In the genomic region with DNA sequence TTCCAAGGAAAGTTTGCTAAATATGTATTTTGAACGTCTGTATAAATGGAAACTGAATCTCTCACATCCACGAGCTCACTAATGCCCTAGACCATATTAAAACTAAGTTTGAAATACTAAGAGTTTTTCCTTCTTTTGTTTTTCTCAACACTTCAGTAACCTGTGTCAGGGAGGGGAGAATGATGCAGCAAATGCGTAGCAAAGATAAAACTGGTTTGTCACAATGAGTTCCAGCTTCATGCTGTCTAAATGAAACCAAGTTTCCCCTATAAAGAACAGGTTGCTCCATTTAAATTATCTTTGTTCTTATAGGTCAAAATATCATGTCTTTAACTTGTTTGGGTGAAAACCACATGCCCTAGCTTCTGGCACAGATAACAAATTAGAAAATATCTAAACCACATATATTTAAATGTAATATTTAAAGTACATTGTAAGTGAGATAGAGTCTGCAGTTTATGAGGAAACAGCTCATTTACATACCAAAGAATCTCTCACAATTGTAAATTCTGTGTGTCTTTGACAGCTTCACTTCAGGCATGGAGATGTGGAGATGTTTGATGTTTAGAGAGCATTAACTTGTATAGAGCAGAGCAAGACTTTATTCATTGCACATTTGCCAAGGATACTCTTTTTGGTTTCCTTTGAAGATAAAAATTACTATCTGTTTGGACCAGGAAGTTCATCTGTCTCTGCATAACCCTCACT, we compare ENCODE assay signal across 24 cellular contexts. TPM values are rescaled to one million over a fixed set of nuclear protein-coding genes. Genes with fewer than 3 reads are reported as not detected.
DNase-seq lines count a peak whose midpoint lies in the region; FAIRE-seq and TF ChIP-seq lines count a peak whose summit lies in the region.
"Had no signal": no experiment of that assay in that cellular context is flagged by ENCODE, and none has a peak within 500 bp of the region (broad histone marks: within the 10 kb centered on the region; RNA-seq: fewer than 3 reads in every experiment).

No MANE protein-coding gene starts in this region.

- H3K4me1 ChIP-seq in A673 (ENCODE audit: insufficient read depth, low read length, poor library complexity, severe bottlenecking) (peaks cover 10% of the 10 kb centered on the region), H9 (ENCODE audit: insufficient read depth, low read length) (no peaks in the 10 kb centered on the region), PC-9 (replicated peaks; ENCODE audit: insufficient read depth) (no peaks in the 10 kb centered on the region), neuronal stem cell (ENCODE audit: control insufficient read depth in 2 of 2, insufficient read depth in 1 of 2, low read depth in 1 of 2, low read length in 2 of 2) (peaks cover 0 to 7% of the 10 kb centered on the region in 2 donors)

- H3K4ac ChIP-seq in H9 (ENCODE audit: low read depth, low read length) (no peak overlapping the region), neuronal stem cell (ENCODE audit: low read length) (no peak overlapping the region)

- DNase-seq in A673 (ENCODE audit: low spot score) (peak; percentile 9), H9 (no peak), PC-9 (no peak), neuronal stem cell (ENCODE audit: low spot score) (no peak), medulla oblongata (ENCODE audit: extremely low spot score) (no peak), HTR-8/SVneo (ENCODE audit: insufficient read length, low spot score) (no peak), NOMO-1 treated with DMSO at 0.1 percent for 48 hours (lab: John Stamatoyannopoulos, UW; ENCODE audit: unreplicated experiment) (no peak)
- DNase-seq: ACHN, C1 segment of cervical spinal cord, DMS79, HFFc6, Kasumi-1, MM.1S, NCI-H1105 treated with DMSO at 0.1 percent for 48 hours, NCI-H1694, NCI-H2081 treated with DMSO at 0.1 percent for 48 hours, NCI-H446 treated with DMSO at 0.1 percent for 48 hours, NCI-H748 treated with DMSO at 0.1 percent for 48 hours, RPMI8226 had no signal

- POLR2A ChIA-PET in A673 (lab: Charles Lee; ENCODE audit: low non-redundant PET) (no interaction called here), PC-9 (lab: Charles Lee; ENCODE audit: unreplicated experiment) (interaction anchor here (0.7 kb wide), 1 partner anchor 21 kb away, joined by 3 read pairs; no protein-coding TSS in a partner anchor)

- no TSS peak for BruUV-seq in A673 (replicated peaks; lab: Mats Ljungman, UMichigan)
- no TSS peak for BruUV-seq in PC-9 (replicated peaks; lab: Mats Ljungman, UMichigan)

- H3K79me2 ChIP-seq in H9 (ENCODE audit: insufficient read depth, low read length) (no peaks in the 10 kb centered on the region), PC-9 (ENCODE audit: low read depth) (no peaks in the 10 kb centered on the region)

- no peak overlapping the region for H3K18ac ChIP-seq in H9 (ENCODE audit: insufficient read length, low read depth, low read length)
- H3K18ac ChIP-seq in neuronal stem cell (ENCODE audit: low read length), result no peak overlapping the region

- CTCF ChIA-PET in A673 (lab: Charles Lee), result no interaction called here
- CTCF ChIA-PET in PC-9 (lab: Charles Lee), result no interaction called here

- H3K27me3 Mint-ChIP-seq in H9 (ENCODE audit: low read depth), result no peaks in the 10 kb centered on the region
- H3K27me3 Mint-ChIP-seq: IgD-negative memory B cell had no signal

- peak overlapping the region in 1 of 3 experiments; percentile 21; a peak in 1 of 7 replicates for H3K27ac Mint-ChIP-seq in H9
- H3K27ac Mint-ChIP-seq: HFFc6, IgD-negative memory B cell had no signal

- H3K4me1 Mint-ChIP-seq in H9, result peaks cover 11% of the 10 kb centered on the region in 2 experiments
- H3K4me1 Mint-ChIP-seq: IgD-negative memory B cell had no signal

- H3K36me3 Mint-ChIP-seq in H9 (ENCODE audit: insufficient read depth in 1 of 3, low read depth in 3 of 3), result no peaks in the 10 kb centered on the region
- H3K36me3 Mint-ChIP-seq: IgD-negative memory B cell had no signal

- WGBS in H9 (ENCODE audit: extremely low coverage, insufficient read length, low lambda C conversion rate), result no CpG with 5 or more reads among the region's 3 CpGs
- no CpG with 5 or more reads among the region's 3 CpGs for WGBS in neuronal stem cell (ENCODE audit: extremely low coverage in 2 of 2, insufficient read length in 2 of 2, insufficient replicate concordance in 1 of 2), 2 donors

- no peak overlapping the region for H3T11ph ChIP-seq in H9 (ENCODE audit: low read length)

- no peaks in the 10 kb centered on the region for H3K9me2 ChIP-seq in PC-9 (ENCODE audit: insufficient read depth)

- H3F3A ChIP-seq in PC-9 (ENCODE audit: insufficient read depth, low read depth), result no peaks in the 10 kb centered on the region

- H2AK5ac ChIP-seq in H9 (ENCODE audit: insufficient read length, low read length) (no peak overlapping the region), neuronal stem cell (ENCODE audit: low read depth, low read length) (no peak overlapping the region)

- no peak for FAIRE-seq in HTR-8/SVneo (lab: Jason Lieb, UNC)
- FAIRE-seq: GM12892, GM18507 had no signal

- H2AFZ ChIP-seq in H9 (ENCODE audit: low read length) (no peak overlapping the region), PC-9 (peak overlapping the region; percentile 30; the same call in 1 of the 2 replicates), neuronal stem cell (ENCODE audit: low read length) (peak overlapping the region; percentile 48)

- no peak overlapping the region for H2BK15ac ChIP-seq in H9 (ENCODE audit: low read depth, low read length)
- no peak overlapping the region for H2BK15ac ChIP-seq in neuronal stem cell (ENCODE audit: low read length)

- H3K9me3 ChIP-seq in A673 (ENCODE audit: low read depth, low read length, poor library complexity, severe bottlenecking) (no peaks in the 10 kb centered on the region), H9 (ENCODE audit: control insufficient read depth, low read depth, low read length) (no peaks in the 10 kb centered on the region), PC-9 (ENCODE audit: insufficient read depth, low read depth) (no peaks in the 10 kb centered on the region), neuronal stem cell (replicated peaks in 1 of 2; ENCODE audit: control insufficient read depth in 2 of 2, insufficient read depth in 1 of 2, low read depth in 1 of 2, low read length in 2 of 2) (no peaks in the 10 kb centered on the region)

- no peak overlapping the region for H3K9ac ChIP-seq in H9 (ENCODE audit: extremely low read depth, insufficient read length, low read length)
- H3K9ac ChIP-seq in neuronal stem cell (ENCODE audit: low read depth, low read length, poor library complexity), result no peak overlapping the region

- H2BK120ac ChIP-seq in H9 (ENCODE audit: low read depth, low read length, poor library complexity, severe bottlenecking), result no peak overlapping the region
- H2BK120ac ChIP-seq in neuronal stem cell (ENCODE audit: low read depth, low read length), result no peak overlapping the region

- H4K91ac ChIP-seq in H9 (ENCODE audit: insufficient read length, low read depth, low read length) (no peak overlapping the region), neuronal stem cell (ENCODE audit: low read depth, low read length, poor library complexity) (no peak overlapping the region)

- H3K27me3 ChIP-seq in A673 (replicated peaks; ENCODE audit: insufficient read depth, low read depth, low read length, poor library complexity) (no peaks in the 10 kb centered on the region), H9 (ENCODE audit: insufficient read depth, low read length) (no peaks in the 10 kb centered on the region), PC-9 (ENCODE audit: insufficient read depth, low read depth) (no peaks in the 10 kb centered on the region), neuronal stem cell (ENCODE audit: control insufficient read depth in 3 of 3, insufficient read depth in 3 of 3, low read depth in 1 of 3, low read length in 3 of 3) (no peaks in the 10 kb centered on the region)

- H2BK5ac ChIP-seq in H9 (ENCODE audit: insufficient read length, low read length) (no peak overlapping the region), neuronal stem cell (ENCODE audit: low read length) (no peak overlapping the region)

- no peak overlapping the region for H2BK20ac ChIP-seq in H9 (ENCODE audit: low read depth, low read length, poor library complexity, severe bottlenecking)

- peak overlapping the region; percentile 17 for H3K4me2 ChIP-seq in H9 (ENCODE audit: insufficient read depth, insufficient read length, low read length)
- no peak overlapping the region for H3K4me2 ChIP-seq in PC-9
- no peak overlapping the region for H3K4me2 ChIP-seq in neuronal stem cell (ENCODE audit: insufficient read depth, low read length, poor library complexity, severe bottlenecking)

- H3K36me3 ChIP-seq in A673 (ENCODE audit: insufficient read depth, low read length, poor library complexity, severe bottlenecking), result no peaks in the 10 kb centered on the region
- no peaks in the 10 kb centered on the region for H3K36me3 ChIP-seq in PC-9 (ENCODE audit: low read depth)
- no peaks in the 10 kb centered on the region for H3K36me3 ChIP-seq in neuronal stem cell (replicated peaks in 1 of 2; ENCODE audit: control insufficient read depth in 2 of 2, insufficient read depth in 2 of 2, low read length in 2 of 2)

- no peak overlapping the region for H3K56ac ChIP-seq in H9 (ENCODE audit: insufficient read length, low read depth, low read length)

- H4K20me1 ChIP-seq in H9 (ENCODE audit: control insufficient read depth, insufficient read depth, insufficient read length) (no peaks in the 10 kb centered on the region), PC-9 (ENCODE audit: insufficient read depth) (no peaks in the 10 kb centered on the region)

- H3K14ac ChIP-seq in H9 (ENCODE audit: insufficient read depth, low read length) (no peak overlapping the region), neuronal stem cell (ENCODE audit: low read length) (no peak overlapping the region)

- no peaks in the 10 kb centered on the region for H3K9me3 Mint-ChIP-seq in H9

- no peak overlapping the region for H3K27ac ChIP-seq in A673 (ENCODE audit: low read depth, low read length, poor library complexity, severe bottlenecking)
- no peak overlapping the region for H3K27ac ChIP-seq in H9 (ENCODE audit: insufficient read length, low read depth, low read length)
- no peak overlapping the region for H3K27ac ChIP-seq in PC-9
- H3K27ac ChIP-seq in neuronal stem cell (replicated peaks; ENCODE audit: low read length), result no peak overlapping the region
- H3K27ac ChIP-seq: HL-60 had no signal

- no peak overlapping the region for H4K5ac ChIP-seq in H9 (ENCODE audit: insufficient read length, low read depth, low read length)

- TF ChIP-seq CTCF in A673 (conservative IDR thresholded peaks at IDR 0.05; ENCODE audit: low read depth, low read length) (no peak), H9 (conservative IDR thresholded peaks at IDR 0.05) (no peak), PC-9 (conservative IDR thresholded peaks at IDR 0.05) (no peak)

- H4K8ac ChIP-seq in H9 (replicated peaks; ENCODE audit: insufficient read length, low read depth, low read length), result no peak overlapping the region
- no peak overlapping the region for H4K8ac ChIP-seq in neuronal stem cell (ENCODE audit: low read depth, low read length)

- no peak overlapping the region for H3K4me3 ChIP-seq in A673 (ENCODE audit: low read depth, low read length, poor library complexity, severe bottlenecking)
- no peak overlapping the region for H3K4me3 ChIP-seq in PC-9
- H3K4me3 ChIP-seq in neuronal stem cell (ENCODE audit: low read length in 2 of 2), result no peak overlapping the region

- intact Hi-C loops in A673 (cut with micrococcal nuclease; ENCODE audit: unreplicated experiment) (no loop called here), PC-9 (cut with micrococcal nuclease; ENCODE audit: unreplicated experiment) (no loop called here)

- H3K23me2 ChIP-seq in H9 (ENCODE audit: insufficient read length, low read depth, low read length, poor library complexity, severe bottlenecking), result no peaks in the 10 kb centered on the region

- no peak overlapping the region for H3K23ac ChIP-seq in H9 (ENCODE audit: insufficient read length, low read depth, low read length)
- no peak overlapping the region for H3K23ac ChIP-seq in neuronal stem cell (ENCODE audit: low read depth, low read length, poor library complexity)

- H3K79me1 ChIP-seq in H9 (ENCODE audit: insufficient read depth, low read depth, low read length, poor library complexity, severe bottlenecking) (no peaks in the 10 kb centered on the region), neuronal stem cell (ENCODE audit: low read depth, low read length) (no peaks in the 10 kb centered on the region)

- H2BK12ac ChIP-seq in H9 (ENCODE audit: insufficient read length, low read depth, low read length) (no peak overlapping the region), neuronal stem cell (ENCODE audit: low read length) (no peak overlapping the region)

- no peak overlapping the region for H3K4me3 Mint-ChIP-seq in H9
- H3K4me3 Mint-ChIP-seq: HFFc6, IgD-negative memory B cell had no signal

RNA-seq across cellular contexts. Expression of gene TRDN, which starts 7.4 kb away (rescaled TPM):
- 3.8 and 4.4 TPM in 2 replicates for total RNA-seq in A673 (2021)
- 10.4 and 10.6 TPM in 2 replicates for total RNA-seq in H9 (2021)
- not detected in 2 replicates for total RNA-seq in PC-9 (2021)
- 0.01 TPM for polyA plus RNA-seq in neuronal stem cell (2013, experiment 1 of 2)
- polyA plus RNA-seq in neuronal stem cell (2013, experiment 2 of 2), result 0.01 TPM
- total RNA-seq: HFFc6, HT1080 had no signal
- polyA plus RNA-seq: IgD-negative memory B cell had no signal
